ENCODE assay signal across 8 cellular contexts in the genomic region with DNA sequence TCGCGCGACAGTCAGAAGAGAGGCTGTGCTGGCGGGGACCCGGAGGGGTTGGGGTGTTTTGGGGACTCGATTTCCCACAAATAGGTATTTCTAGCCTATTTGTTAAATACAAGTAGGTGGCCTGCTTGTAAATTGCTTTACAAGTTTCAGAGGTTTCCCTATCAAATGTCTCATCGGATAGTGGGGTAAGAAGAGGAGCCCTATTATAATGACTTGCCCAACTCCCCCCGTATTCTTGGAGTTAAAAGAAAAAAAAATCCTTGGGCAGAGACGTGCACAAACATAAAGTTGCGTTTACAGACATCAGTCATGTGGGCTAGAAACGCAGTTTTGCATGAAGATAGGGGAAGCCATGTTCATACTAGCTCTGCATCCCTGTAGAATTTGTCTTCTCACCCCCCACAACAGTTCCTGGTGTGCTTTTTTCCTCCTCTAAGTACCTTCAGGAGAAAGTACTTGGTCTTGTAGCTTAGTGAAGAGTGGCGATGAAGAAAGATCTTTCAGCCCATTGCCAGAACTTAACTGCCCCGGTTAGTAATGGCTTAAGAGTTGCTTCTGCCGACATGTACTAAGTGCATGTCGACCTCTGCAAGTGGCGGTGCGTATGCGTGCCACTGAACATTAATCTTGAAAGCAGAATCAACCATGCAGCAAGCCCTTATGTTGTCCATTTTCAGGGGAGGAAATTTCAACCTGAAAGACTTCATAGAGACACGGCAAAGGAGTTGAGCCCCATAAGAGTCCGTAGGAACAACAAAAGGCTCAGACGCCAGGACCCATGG. TPM values are rescaled to one million over a fixed set of nuclear protein-coding genes. Genes with fewer than 3 reads are reported as not detected.
A peak's percentile ranks its signal among the peaks of the same experiment; 100 is the strongest.
DNase-seq lines count a peak whose midpoint lies in the region; ATAC-seq and TF ChIP-seq lines count a peak whose summit lies in the region.

No MANE protein-coding gene starts in this region.

- H3K4me1 Mint-ChIP-seq in central memory CD8-positive, alpha-beta T cell, result peaks cover 41% of the 10 kb centered on the region
- peaks cover 26% of the 10 kb centered on the region for H3K4me1 Mint-ChIP-seq in nephron

- H3K9me3 Mint-ChIP-seq in central memory CD8-positive, alpha-beta T cell, result no peaks in the 10 kb centered on the region
- no peaks in the 10 kb centered on the region for H3K9me3 Mint-ChIP-seq in nephron

- TF ChIP-seq POLR2A in GM18505 (IDR thresholded peaks at IDR 0.05; ENCODE audit: borderline replicate concordance, extremely low read depth, insufficient read depth, insufficient read length), result peak; percentile 24

- H3K9ac ChIP-seq in HUES48 (ENCODE audit: low read depth, low read length), result peak overlapping the region; percentile 55

- intact Hi-C loops in left colon (cut with DNase I, micrococcal nuclease), result no loop called here

- H3K9me3 ChIP-seq in HUES48 (ENCODE audit: control insufficient read depth, insufficient read depth, low read length), result no peaks in the 10 kb centered on the region

- no peak for TF ChIP-seq CTCF in nephron (IDR thresholded peaks at IDR 0.05; ENCODE audit: unreplicated experiment in 3 of 3)

- peaks cover 31% of the 10 kb centered on the region for H3K4me1 ChIP-seq in HUES48 (ENCODE audit: control insufficient read depth, insufficient read depth, low read length)

- DNase-seq in central memory CD8-positive, alpha-beta T cell (ENCODE audit: low spot score in 2 of 2), result no peak
- no peak for DNase-seq in NCI-H1436 treated with DMSO at 0.1 percent for 48 hours (lab: John Stamatoyannopoulos, UW)
- no peak for DNase-seq in left lobe of liver (ENCODE audit: low spot score)
- no peak for DNase-seq in NCI-H1092 treated with DMSO at 0.1 percent for 48 hours (lab: John Stamatoyannopoulos, UW)
- no peak for DNase-seq in left colon

- H3K36me3 Mint-ChIP-seq in central memory CD8-positive, alpha-beta T cell (ENCODE audit: insufficient read depth), result peaks cover 19% of the 10 kb centered on the region
- peaks cover 16% of the 10 kb centered on the region for H3K36me3 Mint-ChIP-seq in nephron (ENCODE audit: low read depth)

- peaks cover 16% of the 10 kb centered on the region; the same call in 1 of the 2 replicates for H3K36me3 ChIP-seq in HUES48 (ENCODE audit: control insufficient read depth, insufficient read depth, low read length)

- peak overlapping the region; percentile 97 for H3K27ac Mint-ChIP-seq in central memory CD8-positive, alpha-beta T cell (ENCODE audit: low read depth)
- H3K27ac Mint-ChIP-seq in nephron, result peak overlapping the region; percentile 89 to 97 (median 96)

- peak overlapping the region; percentile 93 for H3K4me3 ChIP-seq in HUES48 (ENCODE audit: low read depth, low read length)

- no peaks in the 10 kb centered on the region for H3K27me3 Mint-ChIP-seq in central memory CD8-positive, alpha-beta T cell
- no peaks in the 10 kb centered on the region for H3K27me3 Mint-ChIP-seq in nephron (ENCODE audit: low read depth)

- H3K27ac ChIP-seq in HUES48 (ENCODE audit: low read depth, low read length), result peak overlapping the region; percentile 99

- peak; percentile 22 for ATAC-seq in GM18505 (IDR thresholded peaks at IDR 0.05; ENCODE audit: unreplicated experiment)
- peak; percentile 0 for ATAC-seq in central memory CD8-positive, alpha-beta T cell (replicated peaks; ENCODE audit: extremely low read depth, poor library complexity, severe bottlenecking)
- ATAC-seq in left lobe of liver, result no peak
- ATAC-seq in left colon, result no peak

- peak overlapping the region; percentile 94 for H3K4me3 Mint-ChIP-seq in central memory CD8-positive, alpha-beta T cell
- peak overlapping the region; percentile 92 to 97 (median 95) for H3K4me3 Mint-ChIP-seq in nephron

- no peaks in the 10 kb centered on the region for H3K27me3 ChIP-seq in HUES48 (ENCODE audit: control insufficient read depth, insufficient read depth, low read length)

RNA-seq across cellular contexts. Expression of gene TIAL1, which starts 0.8 kb away (rescaled TPM):
- total RNA-seq in left lobe of liver (39.3 TPM), left colon (10 to 100 TPM; 92.8 to 97.0 TPM)

RNA-seq across cellular contexts. Expression of gene BAG3, which starts 53.6 kb away (rescaled TPM):
- 11.3 TPM for total RNA-seq in left lobe of liver
- 10 to 100 TPM; 26.4 to 26.9 TPM for total RNA-seq in left colon

RNA-seq across cellular contexts. Expression of gene RGS10, which starts 55.1 kb away (rescaled TPM):
- 1.3 TPM for total RNA-seq in left lobe of liver
- 10 to 100 TPM in 1 of 2 donors, 1 to 10 TPM in 1; 8.9 to 28.9 TPM for total RNA-seq in left colon

Comparison
In these comparisons a context has a peak if more than half of its experiments do, and no peak if none do; other contexts are left out.
1. ATAC-seq: peak in GM18505 (single experiment) and central memory CD8-positive, alpha-beta T cell (single experiment); none in left lobe of liver (single experiment) and left colon (single experiment).